23 cellular contexts compared by ENCODE assay signal in genomic region chr1:170831276-170831675, GRCh38.
"Had no signal": no experiment of that assay in that cellular context is flagged by ENCODE, and none has a peak within 500 bp of the region (broad histone marks: within the 10 kb centered on the region; RNA-seq: fewer than 3 reads in every experiment).

No MANE protein-coding gene starts in this region.

- H3K27ac ChIP-seq: colonic mucosa, coronary artery, dorsolateral prefrontal cortex, epithelial cell of prostate, esophagus muscularis mucosa, esophagus squamous epithelium, foreskin keratinocyte, gastrocnemius medialis, gastroesophageal sphincter, heart left ventricle, heart right ventricle had no signal

- H3K27me3 ChIP-seq: colonic mucosa, dorsolateral prefrontal cortex, esophagus muscularis mucosa, esophagus squamous epithelium, foreskin keratinocyte, gastrocnemius medialis, gastroesophageal sphincter, heart left ventricle, heart right ventricle had no signal

- DNase-seq: colonic mucosa; cortex of kidney; dermis blood vessel endothelial cell; dorsolateral prefrontal cortex; effector CD4-positive, alpha-beta T cell; effector CD8-positive, alpha-beta T cell; effector memory CD4-positive, alpha-beta T cell; effector memory CD8-positive, alpha-beta T cell; endodermal cell; erythroblast; esophagus squamous epithelium; foreskin fibroblast; foreskin keratinocyte; foreskin melanocyte; gastrocnemius medialis; glutamatergic neuron; head of caudate nucleus; heart left ventricle; heart right ventricle had no signal

- H3K4me1 ChIP-seq: colonic mucosa, esophagus muscularis mucosa, esophagus squamous epithelium, foreskin keratinocyte, gastrocnemius medialis, gastroesophageal sphincter, heart left ventricle, heart right ventricle had no signal

- H3K9me3 ChIP-seq: colonic mucosa, esophagus muscularis mucosa, esophagus squamous epithelium, gastrocnemius medialis, gastroesophageal sphincter, heart left ventricle, heart right ventricle had no signal

- H3K36me3 ChIP-seq: colonic mucosa, esophagus muscularis mucosa, esophagus squamous epithelium, gastrocnemius medialis, gastroesophageal sphincter, heart left ventricle, heart right ventricle had no signal

- H3K4me3 ChIP-seq: colonic mucosa, coronary artery, dorsolateral prefrontal cortex, esophagus muscularis mucosa, esophagus squamous epithelium, gastrocnemius medialis, gastroesophageal sphincter, heart left ventricle, heart right ventricle had no signal
